17 cellular contexts compared by ENCODE assay signal in the genomic region with DNA sequence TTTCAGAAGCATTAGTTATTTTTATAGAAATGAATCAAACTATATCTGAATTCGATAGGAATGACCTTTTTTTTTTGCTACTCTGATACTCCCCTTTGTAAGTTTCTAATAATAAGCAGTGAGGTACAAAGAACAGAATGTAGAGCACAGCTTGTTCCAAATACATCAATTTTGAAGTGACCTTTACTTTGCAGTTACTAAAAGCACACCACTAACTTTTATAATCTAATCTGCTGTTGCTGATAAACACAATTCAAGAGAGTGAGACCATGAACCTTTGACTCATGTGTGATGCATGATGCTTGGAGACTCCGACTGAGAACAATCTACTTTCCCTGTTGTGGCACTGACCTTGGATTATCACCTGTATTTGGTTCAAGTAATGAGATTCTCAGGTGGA.
DNase-seq lines count a peak whose midpoint lies in the region; ATAC-seq and TF ChIP-seq lines count a peak whose summit lies in the region.
"Had no signal": no experiment of that assay in that cellular context is flagged by ENCODE, and none has a peak within 500 bp of the region (broad histone marks: within the 10 kb centered on the region; RNA-seq: fewer than 3 reads in every experiment).

No MANE protein-coding gene starts in this region.

- intact Hi-C loops in esophagus muscularis mucosa (cut with DNase I) (no loop called here), testis (cut with DNase I; ENCODE audit: low total_unique reads) (no loop called here)

- no peak for TF ChIP-seq EP300 in esophagus muscularis mucosa (IDR thresholded peaks at IDR 0.05)

- H3K9me3 ChIP-seq in esophagus muscularis mucosa (peaks cover 0 to under 1% (median 0%) of the 10 kb centered on the region in 4 donors), cardiac muscle cell (ENCODE audit: low read depth) (no peaks in the 10 kb centered on the region), right atrium auricular region (peaks cover 0 to 11% of the 10 kb centered on the region in 2 donors), testis (no peaks in the 10 kb centered on the region)

- no peaks in the 10 kb centered on the region for H3K27me3 ChIP-seq in esophagus muscularis mucosa
- no peaks in the 10 kb centered on the region for H3K27me3 ChIP-seq in cardiac muscle cell
- H3K27me3 ChIP-seq in right atrium auricular region: no peaks in the 10 kb centered on the region
- H3K27me3 ChIP-seq in testis: no peaks in the 10 kb centered on the region

- H3K4me3 ChIP-seq in esophagus muscularis mucosa: no peak overlapping the region
- no peak overlapping the region for H3K4me3 ChIP-seq in cardiac muscle cell
- no peak overlapping the region for H3K4me3 ChIP-seq in right atrium auricular region
- H3K4me3 ChIP-seq in testis: no peak overlapping the region
- H3K4me3 ChIP-seq: PC-9 had no signal

- ATAC-seq in stimulated activated naive CD8-positive, alpha-beta T cell treated with anti-CD3 and anti-CD28 coated beads, Interleukin-15, amount 100 ng/mL, for 72 hours: no peak
- ATAC-seq: HCT116 had no signal

- H3K27ac ChIP-seq in esophagus muscularis mucosa (replicated peaks in 1 of 4): peak overlapping the region in 3 of 4 donors; percentile 3 to 53 (median 40)
- H3K27ac ChIP-seq in cardiac muscle cell: peak overlapping the region; percentile 59
- H3K27ac ChIP-seq in right atrium auricular region: peak overlapping the region; percentile 70 to 83
- peak overlapping the region; percentile 33 to 70 for H3K27ac ChIP-seq in testis
- H3K27ac ChIP-seq: PC-9 had no signal

- H3K4me1 Mint-ChIP-seq in stimulated activated naive CD8-positive, alpha-beta T cell treated with anti-CD3 and anti-CD28 coated beads, Interleukin-15, amount 100 ng/mL, for 72 hours: no peaks in the 10 kb centered on the region

- peaks cover 6 to 12% (median 6%) of the 10 kb centered on the region in 4 donors for H3K4me1 ChIP-seq in esophagus muscularis mucosa
- H3K4me1 ChIP-seq in cardiac muscle cell (ENCODE audit: low read depth): peaks cover 9% of the 10 kb centered on the region
- H3K4me1 ChIP-seq in right atrium auricular region: no peaks in the 10 kb centered on the region
- H3K4me1 ChIP-seq in testis: no peaks in the 10 kb centered on the region

- no peak overlapping the region for H3K27ac Mint-ChIP-seq in stimulated activated naive CD8-positive, alpha-beta T cell treated with anti-CD3 and anti-CD28 coated beads, Interleukin-15, amount 100 ng/mL, for 72 hours

- 43% methylated on average over 2 of the region's 2 CpGs for WGBS in esophagus muscularis mucosa
- WGBS in testis, 2 donors: 24 to 31% methylated on average over 2 of the region's 2 CpGs

- TF ChIP-seq POLR2A in esophagus muscularis mucosa (IDR thresholded peaks at IDR 0.05; ENCODE audit: low read depth) (no peak), testis (IDR thresholded peaks at IDR 0.05) (no peak)

- no peak for TF ChIP-seq CTCF in esophagus muscularis mucosa (IDR thresholded peaks at IDR 0.05)
- TF ChIP-seq CTCF in cardiac muscle cell (IDR thresholded peaks at IDR 0.05; ENCODE audit: low read depth, low read length): no peak
- TF ChIP-seq CTCF in right atrium auricular region (IDR thresholded peaks at IDR 0.05): no peak
- TF ChIP-seq CTCF in testis (IDR thresholded peaks at IDR 0.05): no peak

- no peak overlapping the region for H3K4me3 Mint-ChIP-seq in stimulated activated naive CD8-positive, alpha-beta T cell treated with anti-CD3 and anti-CD28 coated beads, Interleukin-15, amount 100 ng/mL, for 72 hours

- DNase-seq in esophagus muscularis mucosa (ENCODE audit: extremely low spot score) (no peak), cardiac muscle cell (ENCODE audit: low read depth in 1 of 2, low spot score in 1 of 2) (peak; percentile 12 to 20), right atrium auricular region (ENCODE audit: low spot score) (no peak), testis (no peak), NCI-H2081 (lab: John Stamatoyannopoulos, UW) (no peak), NCI-H2171 (lab: John Stamatoyannopoulos, UW) (no peak)
- DNase-seq in stimulated activated naive CD8-positive, alpha-beta T cell treated with anti-CD3 and anti-CD28 coated beads, Interleukin-15, amount 100 ng/mL, for 72 hours: no peak
- DNase-seq: DMS153, DND-41, NCI-H1092, NCI-H1417 treated with DMSO at 0.1 percent for 48 hours, NCI-H1694 treated with DMSO at 0.1 percent for 48 hours, NCI-H446 treated with DMSO at 0.1 percent for 48 hours, NCI-H526 treated with DMSO at 0.1 percent for 48 hours, PC-9, SHP77 had no signal

- no peaks in the 10 kb centered on the region for H3K27me3 Mint-ChIP-seq in stimulated activated naive CD8-positive, alpha-beta T cell treated with anti-CD3 and anti-CD28 coated beads, Interleukin-15, amount 100 ng/mL, for 72 hours

- H3K36me3 ChIP-seq in esophagus muscularis mucosa (no peaks in the 10 kb centered on the region), cardiac muscle cell (no peaks in the 10 kb centered on the region), right atrium auricular region (no peaks in the 10 kb centered on the region), testis (ENCODE audit: low read depth, missing control alignments) (no peaks in the 10 kb centered on the region)

- peaks cover 0 to 10% of the 10 kb centered on the region in 2 donors for H3K9me3 Mint-ChIP-seq in stimulated activated naive CD8-positive, alpha-beta T cell treated with anti-CD3 and anti-CD28 coated beads, Interleukin-15, amount 100 ng/mL, for 72 hours

Comparison
In these comparisons a context has a peak if more than half of its experiments do, and no peak if none do; other contexts are left out.
1. DNase-seq: peak in cardiac muscle cell (2 of 2); none in esophagus muscularis mucosa (single experiment), right atrium auricular region (single experiment), testis (single experiment), NCI-H2081 (0 of 2), stimulated activated naive CD8-positive, alpha-beta T cell treated with anti-CD3 and anti-CD28 coated beads, Interleukin-15, amount 100 ng/mL, for 72 hours (0 of 2) and NCI-H2171 (single experiment).
2. Peak in every context shown above with its lines, with median percentiles within 50 percentile points of each other: H3K27ac ChIP-seq.